ENCODE assay signal across 1 cellular context in genomic region chr1:89125571-89126233, GRCh38.
TF ChIP-seq lines count a peak whose summit lies in the region.

TSS of gene GBP2 (minus strand) at chr1:89126114. CDS start at chr1:89121966, 4,148 bp downstream.

TF ChIP-seq in SK-N-SH, 30 proteins besides CTCF, POLR2A, EP300 and RAD21 (continued from another document):
- no peak for TF ChIP-seq EZH2phosphoT487 (IDR thresholded peaks at IDR 0.05; ENCODE audit: borderline replicate concordance, low read depth)
- no peak for TF ChIP-seq GABPA (IDR thresholded peaks at IDR 0.05; ENCODE audit: low read depth)
- no peak for TF ChIP-seq YY1 (IDR thresholded peaks at IDR 0.05; ENCODE audit: low read depth)
- TF ChIP-seq, protein P1, sequence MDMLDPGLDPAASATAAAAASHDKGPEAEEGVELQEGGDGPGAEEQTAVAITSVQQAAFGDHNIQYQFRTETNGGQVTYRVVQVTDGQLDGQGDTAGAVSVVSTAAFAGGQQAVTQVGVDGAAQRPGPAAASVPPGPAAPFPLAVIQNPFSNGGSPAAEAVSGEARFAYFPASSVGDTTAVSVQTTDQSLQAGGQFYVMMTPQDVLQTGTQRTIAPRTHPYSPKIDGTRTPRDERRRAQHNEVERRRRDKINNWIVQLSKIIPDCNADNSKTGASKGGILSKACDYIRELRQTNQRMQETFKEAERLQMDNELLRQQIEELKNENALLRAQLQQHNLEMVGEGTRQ (IDR thresholded peaks at IDR 0.05; ENCODE audit: borderline replicate concordance, low read depth, low read length), result no peak
- TF ChIP-seq NFIC (IDR thresholded peaks at IDR 0.05; ENCODE audit: borderline replicate concordance), result no peak
- no peak for TF ChIP-seq ZBTB33 (IDR thresholded peaks at IDR 0.05; ENCODE audit: borderline replicate concordance, low read depth)
- no peak for TF ChIP-seq NRF1 (IDR thresholded peaks at IDR 0.05; ENCODE audit: low read depth, low read length)
- no peak for TF ChIP-seq RFX5 (IDR thresholded peaks at IDR 0.05; ENCODE audit: low read length)
- TF ChIP-seq RCOR1 (IDR thresholded peaks at IDR 0.05; ENCODE audit: low read length), result no peak
- no peak for TF ChIP-seq FOXM1 (IDR thresholded peaks at IDR 0.05; ENCODE audit: low read depth)
- TF ChIP-seq MEF2A (IDR thresholded peaks at IDR 0.05; ENCODE audit: borderline replicate concordance, low read depth), result no peak
- TF ChIP-seq JUND (IDR thresholded peaks at IDR 0.05), result peak; percentile 84
